15 cellular contexts compared by ENCODE assay signal in the genomic region with DNA sequence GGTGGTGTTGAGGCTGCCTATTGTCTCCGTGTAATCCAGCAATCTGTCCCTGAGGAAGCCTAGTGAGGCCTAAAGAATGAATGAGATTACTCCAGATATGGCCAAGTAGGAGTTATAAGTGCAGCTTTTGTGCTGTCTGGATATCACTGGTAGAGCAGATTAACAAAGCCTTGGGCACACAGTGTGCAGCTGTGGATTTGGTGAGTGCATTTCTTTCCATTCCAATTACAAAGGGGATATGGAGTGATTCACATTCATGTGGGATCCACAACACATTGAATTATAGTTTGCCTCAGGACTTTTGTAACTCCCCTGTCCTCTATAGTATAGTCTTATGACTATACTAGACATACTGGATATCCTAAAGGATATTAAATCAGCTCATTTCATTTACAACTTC. TPM values are rescaled to one million over a fixed set of nuclear protein-coding genes. Genes with fewer than 3 reads are reported as not detected.
DNase-seq lines count a peak whose midpoint lies in the region; ATAC-seq lines count a peak whose summit lies in the region.
"Had no signal": no experiment of that assay in that cellular context is flagged by ENCODE, and none has a peak within 500 bp of the region (broad histone marks: within the 10 kb centered on the region; RNA-seq: fewer than 3 reads in every experiment).

No MANE protein-coding gene starts in this region.

- in situ Hi-C loops in SK-MEL-5 (cut with HindIII; ENCODE audit: low pct_unique_long_range_greater_than_20kb, low sequenced_read_pairs): no loop called here

- no peak for ATAC-seq in GM21619 (IDR thresholded peaks at IDR 0.05; ENCODE audit: unreplicated experiment)
- ATAC-seq: A549; CD8-positive, alpha-beta T cell; GM12878 had no signal

- DNase-seq in NCI-H82 (lab: John Stamatoyannopoulos, UW) (peak; percentile 13), NCI-H82 treated with DMSO at 0.1 percent for 48 hours (lab: John Stamatoyannopoulos, UW; ENCODE audit: unreplicated experiment) (no peak), SK-MEL-5 (ENCODE audit: low read depth, low spot score) (peak; percentile 70), foreskin melanocyte (peak; percentile 88)
- DNase-seq: AML-193; Caco-2; Calu3; CD4-positive, alpha-beta T cell; CD8-positive, alpha-beta T cell; DMS79 treated with DMSO at 0.1 percent for 48 hours had no signal

RNA-seq across cellular contexts. Expression of gene HLA-F, which starts 47.1 kb away (rescaled TPM):
- total RNA-seq in SK-MEL-5 (2014; rRNA removed; shearing (Covaris generic)): 28.0 and 30.4 TPM in 2 replicates
- polyA plus RNA-seq in SK-MEL-5 (2015; cell fraction: cytosol; rRNA removed): 28.4 and 31.7 TPM in 2 replicates
- 111 and 143 TPM in 2 replicates for polyA plus RNA-seq in SK-MEL-5 (2015; cell fraction: nucleus; rRNA removed)

RNA-seq across cellular contexts. Expression of gene HLA-G, which starts 57.3 kb away (rescaled TPM):
- total RNA-seq in SK-MEL-5 (2014; rRNA removed; shearing (Covaris generic)): 0.32 and 0.37 TPM in 2 replicates
- polyA plus RNA-seq in SK-MEL-5 (2015; cell fraction: cytosol; rRNA removed): 0.11 and 0.54 TPM in 2 replicates
- polyA plus RNA-seq in SK-MEL-5 (2015; cell fraction: nucleus; rRNA removed): 1.0 TPM in 1 of 2 replicates, not detected in the other
- total RNA-seq: A172, Caco-2 had no signal
- polyA plus RNA-seq: BJ had no signal
